ENCODE assay signal across 1 cellular context in the genomic region with DNA sequence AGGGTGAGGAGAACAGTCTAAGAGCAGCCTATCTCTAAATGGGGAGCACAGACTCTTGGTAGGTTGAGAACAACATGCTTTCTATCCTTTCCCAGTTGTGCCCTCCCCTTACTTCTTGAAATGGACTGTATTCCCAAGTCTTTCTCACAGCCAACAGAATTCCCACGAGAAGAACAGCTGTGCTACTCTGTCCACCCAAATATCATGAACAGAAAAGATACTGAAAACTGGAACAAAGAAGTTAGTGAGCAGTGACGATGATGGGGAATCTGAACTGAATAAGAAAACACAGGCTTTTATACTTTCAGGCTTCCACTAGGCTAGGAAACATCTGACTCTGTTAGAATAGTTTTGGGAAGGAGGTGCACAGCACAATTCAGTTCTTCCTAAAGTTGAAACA.
TF ChIP-seq lines count a peak whose summit lies in the region.

No MANE protein-coding gene starts in this region.

TF ChIP-seq in K562, 482 proteins besides CTCF, POLR2A, EP300 and RAD21:
- TF ChIP-seq, protein P1, sequence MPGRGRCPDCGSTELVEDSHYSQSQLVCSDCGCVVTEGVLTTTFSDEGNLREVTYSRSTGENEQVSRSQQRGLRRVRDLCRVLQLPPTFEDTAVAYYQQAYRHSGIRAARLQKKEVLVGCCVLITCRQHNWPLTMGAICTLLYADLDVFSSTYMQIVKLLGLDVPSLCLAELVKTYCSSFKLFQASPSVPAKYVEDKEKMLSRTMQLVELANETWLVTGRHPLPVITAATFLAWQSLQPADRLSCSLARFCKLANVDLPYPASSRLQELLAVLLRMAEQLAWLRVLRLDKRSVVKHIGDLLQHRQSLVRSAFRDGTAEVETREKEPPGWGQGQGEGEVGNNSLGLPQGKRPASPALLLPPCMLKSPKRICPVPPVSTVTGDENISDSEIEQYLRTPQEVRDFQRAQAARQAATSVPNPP (IDR thresholded peaks at IDR 0.05; ENCODE audit: borderline replicate concordance, insufficient read depth, insufficient read length): no peak
- TF ChIP-seq LCOR (CRISPR knock-in tag; IDR thresholded peaks at IDR 0.05) (0 out of 2 replicates have a peak, but pooled peaks have one; percentile 18), ADNP (tag; IDR thresholded peaks at IDR 0.05) (no peak), ZNF263 (CRISPR knock-in tag; IDR thresholded peaks at IDR 0.05; ENCODE audit: borderline replicate concordance) (0 out of 2 replicates have a peak, but pooled peaks have one; percentile 24), SMAD4 (CRISPR knock-in tag; conservative IDR thresholded peaks at IDR 0.05) (no peak), CSDE1 (IDR thresholded peaks at IDR 0.05) (no peak), RBFOX2 (IDR thresholded peaks at IDR 0.05; ENCODE audit: low read depth, low read length) (peak; percentile 32; the same call in 1 of the 2 replicates)
